Comparison of ENCODE assay signal across 1 cellular context in genomic region chr2:25821225-25822056, GRCh38.
TF ChIP-seq lines count a peak whose summit lies in the region.

No MANE protein-coding gene starts in this region.

TF ChIP-seq in GM23338, 12 proteins besides CTCF, POLR2A, EP300 and RAD21 (continued from another document):
- TF ChIP-seq ZNF462 (CRISPR knock-in tag; IDR thresholded peaks at IDR 0.05) (no peak), EZH2phosphoT487 (IDR thresholded peaks at IDR 0.05; ENCODE audit: unreplicated experiment) (no peak), POLR2AphosphoS5 (IDR thresholded peaks at IDR 0.05; ENCODE audit: low read depth) (no peak), STAT1 (IDR thresholded peaks at IDR 0.05; ENCODE audit: unreplicated experiment) (no peak), JUNB (IDR thresholded peaks at IDR 0.05; ENCODE audit: unreplicated experiment) (no peak)
